In genomic region chr10:37975407-37975991, GRCh38 we compare ENCODE assay signal across 8 cellular contexts. TPM values are rescaled to one million over a fixed set of nuclear protein-coding genes. Genes with fewer than 3 reads are reported as not detected.
DNase-seq lines count a peak whose midpoint lies in the region; ATAC-seq and TF ChIP-seq lines count a peak whose summit lies in the region.

No MANE protein-coding gene starts in this region.

- no peaks in the 10 kb centered on the region for H3K27me3 Mint-ChIP-seq in activated T-helper 1 cell treated with anti-CD3 and anti-CD28 coated beads, Interleukin-12 subunit alpha, Interleukin-12 subunit beta, Interleukin-2, Interleukin-4 antibody, amounts not matched to agents 30 ng/mL and 10 ng/mL and 1 ng/mL, durations not matched to agents 14 hours and 24 hours and 36 hours (ENCODE audit: insufficient read depth)
- no peaks in the 10 kb centered on the region for H3K27me3 Mint-ChIP-seq in glutamatergic neuron (ENCODE audit: unreplicated experiment)

- no peaks in the 10 kb centered on the region for H3F3A ChIP-seq in DOHH2 (ENCODE audit: control insufficient read depth, insufficient read depth)

- 23 to 30% methylated on average over 5 of the region's 5 CpGs for WGBS in sigmoid colon, 2 donors

- peak overlapping the region; percentile 91 for H3K4me3 Mint-ChIP-seq in activated T-helper 1 cell treated with anti-CD3 and anti-CD28 coated beads, Interleukin-12 subunit alpha, Interleukin-12 subunit beta, Interleukin-2, Interleukin-4 antibody, amounts not matched to agents 30 ng/mL and 10 ng/mL and 1 ng/mL, durations not matched to agents 14 hours and 24 hours and 36 hours
- H3K4me3 Mint-ChIP-seq in glutamatergic neuron (ENCODE audit: unreplicated experiment) = peak overlapping the region; percentile 91

- H3K9me3 ChIP-seq in DOHH2 (ENCODE audit: control insufficient read depth, insufficient read depth, low read length) (peaks cover 4% of the 10 kb centered on the region; the same call in 1 of the 2 replicates), KOPT-K1 (ENCODE audit: insufficient read depth, low read length, poor library complexity, severe bottlenecking) (peaks cover 7% of the 10 kb centered on the region), sigmoid colon (no peaks in the 10 kb centered on the region)

- peak overlapping the region; percentile 84 for H3K4me3 ChIP-seq in DOHH2 (ENCODE audit: low read length)
- peak overlapping the region; percentile 80 to 99 (median 88) for H3K4me3 ChIP-seq in sigmoid colon

- H3K4me1 Mint-ChIP-seq in activated T-helper 1 cell treated with anti-CD3 and anti-CD28 coated beads, Interleukin-12 subunit alpha, Interleukin-12 subunit beta, Interleukin-2, Interleukin-4 antibody, amounts not matched to agents 30 ng/mL and 10 ng/mL and 1 ng/mL, durations not matched to agents 14 hours and 24 hours and 36 hours (ENCODE audit: low read depth) = peaks cover 31% of the 10 kb centered on the region
- H3K4me1 Mint-ChIP-seq in glutamatergic neuron (ENCODE audit: low read depth, unreplicated experiment) = no peaks in the 10 kb centered on the region

- H4K20me1 ChIP-seq in DOHH2 (ENCODE audit: control insufficient read depth, insufficient read depth, low read depth, low read length) = no peaks in the 10 kb centered on the region

- DNase-seq in activated T-helper 1 cell treated with anti-CD3 and anti-CD28 coated beads, Interleukin-12 subunit alpha, Interleukin-12 subunit beta, Interleukin-2, Interleukin-4 antibody, amounts not matched to agents 30 ng/mL and 10 ng/mL and 1 ng/mL, durations not matched to agents 14 hours and 24 hours and 36 hours (ENCODE audit: low spot score) = no peak
- DNase-seq in glutamatergic neuron (no peak), sigmoid colon (no peak), GM13976 (ENCODE audit: low spot score) (no peak)
- DNase-seq in stimulated activated CD4-positive, alpha-beta T cell treated with anti-CD3 and anti-CD28 coated beads, Interleukin-12 subunit alpha, Interleukin-12 subunit beta, amount 100 ng/mL, for 4 hours = no peak

- H3K36me3 ChIP-seq in DOHH2 (ENCODE audit: control insufficient read depth, low read length) (peaks cover 4% of the 10 kb centered on the region; the same call in 1 of the 2 replicates), KOPT-K1 (ENCODE audit: insufficient read depth, low read length) (no peaks in the 10 kb centered on the region), sigmoid colon (peaks cover 0 to 5% (median 0%) of the 10 kb centered on the region in 4 donors)

- peaks cover 3% of the 10 kb centered on the region for H3K9me3 Mint-ChIP-seq in activated T-helper 1 cell treated with anti-CD3 and anti-CD28 coated beads, Interleukin-12 subunit alpha, Interleukin-12 subunit beta, Interleukin-2, Interleukin-4 antibody, amounts not matched to agents 30 ng/mL and 10 ng/mL and 1 ng/mL, durations not matched to agents 14 hours and 24 hours and 36 hours
- H3K9me3 Mint-ChIP-seq in glutamatergic neuron (ENCODE audit: unreplicated experiment) = peaks cover 3% of the 10 kb centered on the region

- in situ Hi-C loops in GM13976 (cut with MboI; ENCODE audit: low sequenced_read_pairs, unreplicated experiment) = no loop called here

- peak overlapping the region; percentile 95 for H3K27ac Mint-ChIP-seq in activated T-helper 1 cell treated with anti-CD3 and anti-CD28 coated beads, Interleukin-12 subunit alpha, Interleukin-12 subunit beta, Interleukin-2, Interleukin-4 antibody, amounts not matched to agents 30 ng/mL and 10 ng/mL and 1 ng/mL, durations not matched to agents 14 hours and 24 hours and 36 hours
- peak overlapping the region; percentile 92 for H3K27ac Mint-ChIP-seq in glutamatergic neuron (ENCODE audit: unreplicated experiment)

- no peak for ATAC-seq in GM19467 (IDR thresholded peaks at IDR 0.05; ENCODE audit: unreplicated experiment)

- H3K4me1 ChIP-seq in DOHH2 (ENCODE audit: control insufficient read depth, low read length) (peaks cover 21% of the 10 kb centered on the region), sigmoid colon (peaks cover 0 to 20% (median 11%) of the 10 kb centered on the region in 4 donors)

- no peaks in the 10 kb centered on the region for H3K27me3 ChIP-seq in DOHH2 (ENCODE audit: control insufficient read depth, low read length)
- H3K27me3 ChIP-seq in sigmoid colon = no peaks in the 10 kb centered on the region

- TF ChIP-seq EP300 in sigmoid colon (IDR thresholded peaks at IDR 0.05) = no peak

- intact Hi-C loops in activated T-helper 1 cell treated with anti-CD3 and anti-CD28 coated beads, Interleukin-12 subunit alpha, Interleukin-12 subunit beta, Interleukin-2, Interleukin-4 antibody, amounts not matched to agents 30 ng/mL and 10 ng/mL and 1 ng/mL, durations not matched to agents 14 hours and 24 hours and 36 hours (cut with micrococcal nuclease) = loop anchor here (5.0 kb wide), 1 partner anchor 382 kb away; no protein-coding TSS in a partner anchor
- intact Hi-C loops in sigmoid colon (cut with DNase I) = no loop called here

- TF ChIP-seq CTCF in DOHH2 (IDR thresholded peaks at IDR 0.05; ENCODE audit: low read depth, low read length, poor library complexity, severe bottlenecking) = no peak
- TF ChIP-seq CTCF in glutamatergic neuron (IDR thresholded peaks at IDR 0.05; ENCODE audit: partially characterized antibody, unreplicated experiment) = no peak
- no peak for TF ChIP-seq CTCF in sigmoid colon (IDR thresholded peaks at IDR 0.05)
- TF ChIP-seq CTCF in GM13976 (IDR thresholded peaks at IDR 0.05; ENCODE audit: borderline replicate concordance, control extremely low read depth, extremely low read depth, insufficient read depth, missing control alignments) = no peak

- peak overlapping the region; percentile 70 for H3K27ac ChIP-seq in DOHH2 (ENCODE audit: low read depth, low read length)
- peak overlapping the region; percentile 85 for H3K27ac ChIP-seq in KOPT-K1 (ENCODE audit: low read depth, low read length, poor library complexity, severe bottlenecking)
- H3K27ac ChIP-seq in sigmoid colon = peak overlapping the region; percentile 99 to 100 (median 100)

- no peaks in the 10 kb centered on the region for H3K9me2 ChIP-seq in DOHH2 (replicated peaks; ENCODE audit: control insufficient read depth, low read length)

- peaks cover 9% of the 10 kb centered on the region for H3K36me3 Mint-ChIP-seq in activated T-helper 1 cell treated with anti-CD3 and anti-CD28 coated beads, Interleukin-12 subunit alpha, Interleukin-12 subunit beta, Interleukin-2, Interleukin-4 antibody, amounts not matched to agents 30 ng/mL and 10 ng/mL and 1 ng/mL, durations not matched to agents 14 hours and 24 hours and 36 hours (ENCODE audit: low read depth)
- H3K36me3 Mint-ChIP-seq in glutamatergic neuron (ENCODE audit: unreplicated experiment) = no peaks in the 10 kb centered on the region

- peak overlapping the region; percentile 91 for H3K4me2 ChIP-seq in DOHH2 (ENCODE audit: low read length)

- peaks cover 27% of the 10 kb centered on the region for H3K79me2 ChIP-seq in DOHH2 (ENCODE audit: control insufficient read depth, low read length)

- TF ChIP-seq POLR2A in sigmoid colon (IDR thresholded peaks at IDR 0.05) = no peak

RNA-seq across cellular contexts. Expression of gene ZNF25, which starts 0.9 kb away (rescaled TPM):
- total RNA-seq in activated T-helper 1 cell treated with anti-CD3 and anti-CD28 coated beads, Interleukin-12 subunit alpha, Interleukin-12 subunit beta, Interleukin-2, Interleukin-4 antibody, amounts not matched to agents 30 ng/mL and 10 ng/mL and 1 ng/mL, durations not matched to agents 14 hours and 24 hours and 36 hours = 6.4 and 8.1 TPM in 2 replicates
- 7.7 TPM for total RNA-seq in glutamatergic neuron (ENCODE audit: unreplicated experiment)
- 10 to 100 TPM; 20.5 to 35.7 (median 27.9) TPM for total RNA-seq in sigmoid colon
- 1 to 10 TPM; 2.1 to 4.2 (median 3.5) TPM for polyA plus RNA-seq in sigmoid colon

RNA-seq across cellular contexts. Expression of gene ZNF33A, which starts 35.0 kb away (rescaled TPM):
- 15.5 and 17.2 TPM in 2 replicates for total RNA-seq in activated T-helper 1 cell treated with anti-CD3 and anti-CD28 coated beads, Interleukin-12 subunit alpha, Interleukin-12 subunit beta, Interleukin-2, Interleukin-4 antibody, amounts not matched to agents 30 ng/mL and 10 ng/mL and 1 ng/mL, durations not matched to agents 14 hours and 24 hours and 36 hours
- total RNA-seq in glutamatergic neuron (ENCODE audit: unreplicated experiment) (38.2 TPM), sigmoid colon (10 to 100 TPM; 30.9 to 35.5 (median 33.4) TPM)
- 10 to 100 TPM in 2 of 3 donors, 1 to 10 TPM in 1; 8.4 to 12.8 (median 11.1) TPM for polyA plus RNA-seq in sigmoid colon
